In genomic region chr17:18101828-18102227, GRCh38 we compare ENCODE assay signal across 26 cellular contexts.
"Had no signal": no experiment of that assay in that cellular context is flagged by ENCODE, and none has a peak within 500 bp of the region (broad histone marks: within the 10 kb centered on the region; RNA-seq: fewer than 3 reads in every experiment).

No MANE protein-coding gene starts in this region.

- H3K27ac Mint-ChIP-seq: dendritic cell treated with granulocyte-macrophage colony-stimulating factor and Interleukin-4, amounts not matched to agents 40 ng/mL and 50 ng/mL, for 4 days; endodermal cell; progenitor cell of endocrine pancreas; stimulated activated naive CD8-positive, alpha-beta T cell treated with anti-CD3 and anti-CD28 coated beads, Interleukin-15, Interleukin-2, amounts not matched to agents 100 ng/mL and 50 ng/mL, for 24 hours had no signal

- H3K27ac ChIP-seq: colonic mucosa, epithelial cell of prostate, foreskin keratinocyte, gastroesophageal sphincter, heart left ventricle, hepatocyte, left ventricle myocardium inferior, lower lobe of right lung, neutrophil, parathyroid adenoma, thoracic aorta, tibial nerve, upper lobe of left lung had no signal

- H3K27me3 ChIP-seq: colonic mucosa, foreskin keratinocyte, gastroesophageal sphincter, heart left ventricle, hepatocyte, neutrophil, tibial nerve, upper lobe of left lung had no signal

- H3K9me3 Mint-ChIP-seq: dendritic cell treated with granulocyte-macrophage colony-stimulating factor and Interleukin-4, amounts not matched to agents 40 ng/mL and 50 ng/mL, for 4 days; endodermal cell; naive thymus-derived CD8-positive, alpha-beta T cell; stimulated activated effector memory CD8-positive, alpha-beta T cell treated with anti-CD3 and anti-CD28 coated beads, Interleukin-12 subunit alpha, Interleukin-12 subunit beta, amount 100 ng/mL, for 72 hours; stimulated activated naive CD8-positive, alpha-beta T cell treated with anti-CD3 and anti-CD28 coated beads, Interleukin-15, Interleukin-2, amounts not matched to agents 100 ng/mL and 50 ng/mL, for 24 hours had no signal

- H3K4me3 Mint-ChIP-seq: dendritic cell treated with granulocyte-macrophage colony-stimulating factor and Interleukin-4, amounts not matched to agents 40 ng/mL and 50 ng/mL, for 4 days; endodermal cell; naive thymus-derived CD8-positive, alpha-beta T cell; stimulated activated effector memory CD8-positive, alpha-beta T cell treated with anti-CD3 and anti-CD28 coated beads, Interleukin-12 subunit alpha, Interleukin-12 subunit beta, amount 100 ng/mL, for 72 hours; stimulated activated naive CD8-positive, alpha-beta T cell treated with anti-CD3 and anti-CD28 coated beads, Interleukin-15, Interleukin-2, amounts not matched to agents 100 ng/mL and 50 ng/mL, for 24 hours had no signal

- H3K4me3 ChIP-seq: colonic mucosa, gastroesophageal sphincter, heart left ventricle, hepatocyte, left ventricle myocardium inferior, lower lobe of right lung, smooth muscle cell, thoracic aorta, tibial nerve, upper lobe of left lung had no signal

- H3K4me1 Mint-ChIP-seq: endodermal cell; stimulated activated effector memory CD8-positive, alpha-beta T cell treated with anti-CD3 and anti-CD28 coated beads, Interleukin-12 subunit alpha, Interleukin-12 subunit beta, amount 100 ng/mL, for 72 hours had no signal

- H3K36me3 ChIP-seq: colonic mucosa had no signal

- H3K9me3 ChIP-seq: colonic mucosa, gastroesophageal sphincter, heart left ventricle, left ventricle myocardium inferior, lower lobe of right lung, neutrophil, thoracic aorta, tibial nerve, upper lobe of left lung had no signal

- H3K27me3 Mint-ChIP-seq: dendritic cell treated with granulocyte-macrophage colony-stimulating factor and Interleukin-4, amounts not matched to agents 40 ng/mL and 50 ng/mL, for 4 days; naive thymus-derived CD8-positive, alpha-beta T cell; progenitor cell of endocrine pancreas; stimulated activated naive CD8-positive, alpha-beta T cell treated with anti-CD3 and anti-CD28 coated beads, Interleukin-15, Interleukin-2, amounts not matched to agents 100 ng/mL and 50 ng/mL, for 24 hours had no signal

- DNase-seq: colonic mucosa; effector CD8-positive, alpha-beta T cell; endodermal cell; foreskin keratinocyte; heart left ventricle; left cardiac atrium; left ventricle myocardium inferior; lower lobe of right lung; naive thymus-derived CD8-positive, alpha-beta T cell; stimulated activated CD4-positive, alpha-beta T cell treated with anti-CD3 and anti-CD28 coated beads, Interleukin-2, amount 100 ng/mL, for 24 hours; stimulated activated CD4-positive, alpha-beta T cell treated with anti-CD3 and anti-CD28 coated beads, Interleukin-4, amount 100 ng/mL, for 24 hours; upper lobe of left lung had no signal

- ATAC-seq: esophagus mucosa; foreskin keratinocyte; gastroesophageal sphincter; heart left ventricle; left cardiac atrium; lower lobe of right lung; naive thymus-derived CD8-positive, alpha-beta T cell; sciatic nerve; stimulated activated effector memory CD8-positive, alpha-beta T cell treated with anti-CD3 and anti-CD28 coated beads, Interleukin-12 subunit alpha, Interleukin-12 subunit beta, amount 100 ng/mL, for 72 hours had no signal

- H3K4me1 ChIP-seq: colonic mucosa, foreskin keratinocyte, gastroesophageal sphincter, heart left ventricle, left ventricle myocardium inferior, lower lobe of right lung, parathyroid adenoma, tibial nerve, upper lobe of left lung had no signal
